Comparison of ENCODE assay signal across 8 cellular contexts in genomic region chr17:42275527-42276358, GRCh38. TPM values are rescaled to one million over a fixed set of nuclear protein-coding genes. Genes with fewer than 3 reads are reported as not detected.
DNase-seq lines count a peak whose midpoint lies in the region; ATAC-seq and TF ChIP-seq lines count a peak whose summit lies in the region.

No MANE protein-coding gene starts in this region.

- no peaks in the 10 kb centered on the region for H3K27me3 ChIP-seq in smooth muscle cell (ENCODE audit: low read depth)

- H3K9ac ChIP-seq in smooth muscle cell (ENCODE audit: low read depth): peak overlapping the region; percentile 71

- no peaks in the 10 kb centered on the region for H3K36me3 ChIP-seq in smooth muscle cell (ENCODE audit: low read depth)

- H3K27me3 Mint-ChIP-seq in activated naive CD8-positive, alpha-beta T cell treated with anti-CD3 and anti-CD28 coated beads, Interleukin-2, amount 50 U/mL, for 24 hours: no peaks in the 10 kb centered on the region

- no peaks in the 10 kb centered on the region for H3K9me3 Mint-ChIP-seq in activated naive CD8-positive, alpha-beta T cell treated with anti-CD3 and anti-CD28 coated beads, Interleukin-2, amount 50 U/mL, for 24 hours

- peak; percentile 54 for ATAC-seq in HG02759 (IDR thresholded peaks at IDR 0.05; ENCODE audit: unreplicated experiment)
- ATAC-seq in activated naive CD8-positive, alpha-beta T cell treated with anti-CD3 and anti-CD28 coated beads, Interleukin-2, amount 50 U/mL, for 24 hours: peak; percentile 38

- H3F3A ChIP-seq in smooth muscle cell (ENCODE audit: low read depth): no peaks in the 10 kb centered on the region

- peaks cover 24% of the 10 kb centered on the region for H3K36me3 Mint-ChIP-seq in activated naive CD8-positive, alpha-beta T cell treated with anti-CD3 and anti-CD28 coated beads, Interleukin-2, amount 50 U/mL, for 24 hours (ENCODE audit: low read depth)

- peak overlapping the region; percentile 29 for H3K27ac ChIP-seq in smooth muscle cell (ENCODE audit: low read depth)

- peak overlapping the region; percentile 68 for H3K4me3 ChIP-seq in iPS-18c (ENCODE audit: insufficient read depth, low read depth, low read length)
- peak overlapping the region; percentile 89 for H3K4me3 ChIP-seq in smooth muscle cell

- H4K20me1 ChIP-seq in smooth muscle cell (ENCODE audit: low read depth): peaks cover 25% of the 10 kb centered on the region

- peak overlapping the region; percentile 95 for H3K4me3 Mint-ChIP-seq in activated naive CD8-positive, alpha-beta T cell treated with anti-CD3 and anti-CD28 coated beads, Interleukin-2, amount 50 U/mL, for 24 hours

- peaks cover 50% of the 10 kb centered on the region for H3K79me2 ChIP-seq in smooth muscle cell (ENCODE audit: low read depth)

- H3K4me1 Mint-ChIP-seq in activated naive CD8-positive, alpha-beta T cell treated with anti-CD3 and anti-CD28 coated beads, Interleukin-2, amount 50 U/mL, for 24 hours: peaks cover 53% of the 10 kb centered on the region

- H3K9me3 ChIP-seq in iPS-18c (ENCODE audit: control insufficient read depth, insufficient read depth, low read length) (peaks cover 2% of the 10 kb centered on the region), smooth muscle cell (replicated peaks; ENCODE audit: low read depth) (no peaks in the 10 kb centered on the region)

- DNase-seq in GM10266 (ENCODE audit: extremely low spot score) (peak; percentile 58), RPMI8226 (peak; percentile 14), smooth muscle cell (lab: John Stamatoyannopoulos, UW; ENCODE audit: unreplicated experiment) (no peak), NCI-H446 treated with DMSO at 0.1 percent for 48 hours (lab: John Stamatoyannopoulos, UW) (no peak), NCI-H1930 (lab: John Stamatoyannopoulos, UW) (no peak)
- peak; percentile 41 for DNase-seq in activated naive CD8-positive, alpha-beta T cell treated with anti-CD3 and anti-CD28 coated beads, Interleukin-2, amount 50 U/mL, for 24 hours

- peaks cover 19% of the 10 kb centered on the region for H3K4me1 ChIP-seq in smooth muscle cell (ENCODE audit: low read depth)

- TF ChIP-seq CTCF in GM10266 (IDR thresholded peaks at IDR 0.05; ENCODE audit: control insufficient read depth, insufficient read depth, low read depth, missing control alignments) (no peak), smooth muscle cell (IDR thresholded peaks at IDR 0.05; ENCODE audit: borderline replicate concordance, insufficient read depth, poor library complexity, severe bottlenecking) (no peak)

- 2% methylated on average over 24 of the region's 82 CpGs for WGBS in smooth muscle cell (ENCODE audit: low lambda C conversion rate)

- H3K27ac Mint-ChIP-seq in activated naive CD8-positive, alpha-beta T cell treated with anti-CD3 and anti-CD28 coated beads, Interleukin-2, amount 50 U/mL, for 24 hours: peak overlapping the region; percentile 94

- H3K4me2 ChIP-seq in smooth muscle cell: peak overlapping the region; percentile 96

- H2AFZ ChIP-seq in smooth muscle cell (ENCODE audit: low read depth): peak overlapping the region; percentile 89

RNA-seq across cellular contexts. Expression of gene STAT5B, which starts 0.4 kb away (rescaled TPM):
- total RNA-seq in smooth muscle cell: 10.7 and 29.3 TPM in 2 replicates
- 12.4 and 15.0 TPM in 2 replicates for polyA plus RNA-seq in smooth muscle cell

RNA-seq across cellular contexts. Expression of gene STAT5A, which starts 12.6 kb away (rescaled TPM):
- 1.7 and 2.6 TPM in 2 replicates for total RNA-seq in smooth muscle cell
- 3.2 and 6.3 TPM in 2 replicates for polyA plus RNA-seq in smooth muscle cell

Comparison
In these comparisons a context has a peak if more than half of its experiments do, and no peak if none do; other contexts are left out.
1. DNase-seq: peak in GM10266 (single experiment), RPMI8226 (single experiment) and activated naive CD8-positive, alpha-beta T cell treated with anti-CD3 and anti-CD28 coated beads, Interleukin-2, amount 50 U/mL, for 24 hours (single experiment); none in smooth muscle cell (single experiment), NCI-H446 treated with DMSO at 0.1 percent for 48 hours (single experiment) and NCI-H1930 (0 of 2).